Comparison of ENCODE assay signal across 13 cellular contexts in genomic region chr5:65061974-65062353, GRCh38.
A peak's percentile ranks its signal among the peaks of the same experiment; 100 is the strongest.
DNase-seq lines count a peak whose midpoint lies in the region; ATAC-seq and TF ChIP-seq lines count a peak whose summit lies in the region.
"Had no signal": no experiment of that assay in that cellular context is flagged by ENCODE, and none has a peak within 500 bp of the region (broad histone marks: within the 10 kb centered on the region; RNA-seq: fewer than 3 reads in every experiment).

No MANE protein-coding gene starts in this region.

- no peaks in the 10 kb centered on the region for H3K9me3 ChIP-seq in osteoblast (ENCODE audit: low read depth, low read length)
- H3K9me3 ChIP-seq in right lobe of liver = no peaks in the 10 kb centered on the region
- H3K9me3 ChIP-seq: prostate gland, SJSA1, vagina had no signal

- intact Hi-C loops in right lobe of liver (cut with DNase I) (no loop called here), dorsolateral prefrontal cortex (cut with DNase I) (no loop called here)

- peaks cover 34% of the 10 kb centered on the region for H3K4me1 ChIP-seq in osteoblast (ENCODE audit: insufficient read depth, low read length)
- H3K4me1 ChIP-seq in right lobe of liver = no peaks in the 10 kb centered on the region
- H3K4me1 ChIP-seq: prostate gland, vagina had no signal

- H3K4me2 ChIP-seq in osteoblast (ENCODE audit: insufficient read depth, low read length) = peak overlapping the region; percentile 61

- TF ChIP-seq CTCF in osteoblast (IDR thresholded peaks at IDR 0.05; ENCODE audit: extremely low read depth, low read depth, low read length) = no peak
- TF ChIP-seq CTCF in right lobe of liver (IDR thresholded peaks at IDR 0.05) = no peak
- TF ChIP-seq CTCF in dorsolateral prefrontal cortex (IDR thresholded peaks at IDR 0.05 in 54 of 56, conservative IDR thresholded peaks at IDR 0.05 in 2 of 56; ENCODE audit: low read depth in 1 of 56, partially characterized antibody in 56 of 56) = no peak

- WGBS in right lobe of liver (ENCODE audit: insufficient coverage, low coverage, low lambda C conversion rate, missing lambda C conversion rate) = no CpG with 5 or more reads among the region's 1 CpG

- H3K79me2 ChIP-seq in osteoblast (ENCODE audit: insufficient read depth, low read length) = no peaks in the 10 kb centered on the region

- H2AFZ ChIP-seq in osteoblast (ENCODE audit: low read length) = no peak overlapping the region

- TF ChIP-seq POLR2A in right lobe of liver (IDR thresholded peaks at IDR 0.05) = no peak

- DNase-seq in osteoblast (ENCODE audit: insufficient read length, low spot score, missing footprints) (no peak), right lobe of liver (no peak), dorsolateral prefrontal cortex (no peak)
- no peak for DNase-seq in effector CD8-positive, alpha-beta T cell (lab: John Stamatoyannopoulos, UW)
- DNase-seq: activated CD8-positive, alpha-beta T cell treated with anti-CD3 and anti-CD28 coated beads for 36 hours had no signal

- ATAC-seq in GM18907 (IDR thresholded peaks at IDR 0.05; ENCODE audit: unreplicated experiment) (peak; percentile 32), GM21737 (IDR thresholded peaks at IDR 0.05; ENCODE audit: unreplicated experiment) (peak; percentile 30), HG03135 (IDR thresholded peaks at IDR 0.05; ENCODE audit: unreplicated experiment) (peak; percentile 37), right lobe of liver (no peak), HG03280 (IDR thresholded peaks at IDR 0.05; ENCODE audit: unreplicated experiment) (no peak)
- ATAC-seq: activated CD8-positive, alpha-beta T cell treated with anti-CD3 and anti-CD28 coated beads for 36 hours; activated naive CD4-positive, alpha-beta T cell treated with anti-CD3 and anti-CD28 coated beads, Interleukin-2, amount 50 U/mL, for 72 hours had no signal

- H3K27me3 ChIP-seq in osteoblast (ENCODE audit: insufficient read depth, low read length) (no peaks in the 10 kb centered on the region), right lobe of liver (no peaks in the 10 kb centered on the region), dorsolateral prefrontal cortex (peaks cover 0 to 15% (median 0%) of the 10 kb centered on the region in 45 donors)
- H3K27me3 ChIP-seq: SJSA1, vagina had no signal

- H3K4me3 ChIP-seq in osteoblast (ENCODE audit: insufficient read depth, low read length) (no peak overlapping the region), right lobe of liver (no peak overlapping the region), dorsolateral prefrontal cortex (no peak overlapping the region)
- H3K4me3 ChIP-seq: prostate gland, SJSA1, vagina had no signal

- H3K36me3 ChIP-seq in osteoblast (ENCODE audit: insufficient read depth, low read length) = no peaks in the 10 kb centered on the region
- no peaks in the 10 kb centered on the region for H3K36me3 ChIP-seq in right lobe of liver
- H3K36me3 ChIP-seq: prostate gland, SJSA1, vagina had no signal

- no peaks in the 10 kb centered on the region for H4K20me1 ChIP-seq in osteoblast (ENCODE audit: insufficient read depth, low read length)

- H3K27ac ChIP-seq in osteoblast (ENCODE audit: low read depth, low read length) (peak overlapping the region; percentile 99), right lobe of liver (no peak overlapping the region), dorsolateral prefrontal cortex (no peak overlapping the region)
- H3K27ac ChIP-seq: prostate gland, vagina had no signal

Comparison
In these comparisons a context has a peak if more than half of its experiments do, and no peak if none do; other contexts are left out.
1. ATAC-seq: peak in GM18907 (single experiment), GM21737 (single experiment) and HG03135 (single experiment); none in right lobe of liver (0 of 4) and HG03280 (single experiment).